1 cellular context compared by ENCODE assay signal in genomic region chr4:173332963-173333657, GRCh38.
TF ChIP-seq lines count a peak whose summit lies in the region.

No MANE protein-coding gene starts in this region.

TF ChIP-seq in HCT116, 20 proteins besides CTCF, POLR2A, EP300 and RAD21 (continued from another document):
- TF ChIP-seq ZBTB33 (IDR thresholded peaks at IDR 0.05; ENCODE audit: extremely low read depth, insufficient replicate concordance, low read length) (no peak), CBX3 (IDR thresholded peaks at IDR 0.05; ENCODE audit: low read depth) (no peak), FOSL1 (IDR thresholded peaks at IDR 0.05; ENCODE audit: low read depth) (no peak), SP1 (IDR thresholded peaks at IDR 0.05; ENCODE audit: low read depth) (no peak), ATF3 (IDR thresholded peaks at IDR 0.05) (no peak), POLR2AphosphoS5 (IDR thresholded peaks at IDR 0.05; ENCODE audit: low read depth, low read length) (no peak; the same call in 1 of the 2 replicates), YY1 (IDR thresholded peaks at IDR 0.05; ENCODE audit: extremely low read depth, insufficient replicate concordance, low read depth, low read length) (no peak), SIN3A (IDR thresholded peaks at IDR 0.05; ENCODE audit: low read depth) (no peak), CEBPB (IDR thresholded peaks at IDR 0.05; ENCODE audit: low read depth) (no peak), EGR1 (IDR thresholded peaks at IDR 0.05; ENCODE audit: low read depth) (no peak), EZH2 (IDR thresholded peaks at IDR 0.05) (no peak)
